Comparison of ENCODE assay signal across 1 cellular context in genomic region chr1:192550922-192551534, GRCh38.
A peak's percentile ranks its signal among the peaks of the same experiment; 100 is the strongest.
TF ChIP-seq lines count a peak whose summit lies in the region.

No MANE protein-coding gene starts in this region.

TF ChIP-seq in GM12878, 131 proteins besides CTCF, POLR2A, EP300 and RAD21 (continued from another document and continues in another):
- TF ChIP-seq ZNF592 (IDR thresholded peaks at IDR 0.05): peak; percentile 74; the same call in 1 of the 2 replicates
- no peak for TF ChIP-seq ATF3 (IDR thresholded peaks at IDR 0.05; ENCODE audit: borderline replicate concordance, extremely low read depth, low read depth, low read length)
- peak; percentile 61 for TF ChIP-seq PKNOX1 (IDR thresholded peaks at IDR 0.05)
- TF ChIP-seq IRF5 (IDR thresholded peaks at IDR 0.05; ENCODE audit: borderline replicate concordance): no peak
- peak in 1 of 2 experiments; percentile 58; a peak in 1 of 4 replicates for TF ChIP-seq ETV6 (conservative IDR thresholded peaks at IDR 0.05 in 1 of 2, IDR thresholded peaks at IDR 0.05 in 1 of 2; ENCODE audit: borderline replicate concordance in 1 of 2, low read depth in 1 of 2)
- TF ChIP-seq MTA3 (IDR thresholded peaks at IDR 0.05; ENCODE audit: borderline replicate concordance, low read length): 0 out of 2 replicates have a peak, but pooled peaks have one; percentile 12
- TF ChIP-seq NR2F1 (conservative IDR thresholded peaks at IDR 0.05): peak; percentile 95
- TF ChIP-seq CBFB (IDR thresholded peaks at IDR 0.05; ENCODE audit: low read depth): no peak; the same call in 1 of the 2 replicates
- TF ChIP-seq ZBTB40 (IDR thresholded peaks at IDR 0.05; ENCODE audit: borderline replicate concordance): no peak
- TF ChIP-seq E2F4 (IDR thresholded peaks at IDR 0.05; ENCODE audit: low read depth, low read length): no peak
- no peak for TF ChIP-seq NFYA (IDR thresholded peaks at IDR 0.05; ENCODE audit: borderline replicate concordance, low read depth, low read length)
- TF ChIP-seq SMAD1 (IDR thresholded peaks at IDR 0.05; ENCODE audit: low read depth, partially characterized antibody): peak; percentile 58
- peak; percentile 92; the same call in 1 of the 2 replicates for TF ChIP-seq ESRRA (IDR thresholded peaks at IDR 0.05; ENCODE audit: low read length)
- TF ChIP-seq ELK1 (IDR thresholded peaks at IDR 0.05; ENCODE audit: low read depth, low read length): no peak
- no peak for TF ChIP-seq HDAC6 (IDR thresholded peaks at IDR 0.05; ENCODE audit: unreplicated experiment)
- no peak for TF ChIP-seq NKRF (conservative IDR thresholded peaks at IDR 0.05)
- peak; percentile 78 for TF ChIP-seq KLF5 (IDR thresholded peaks at IDR 0.05; ENCODE audit: partially characterized antibody)
- TF ChIP-seq EGR1 (IDR thresholded peaks at IDR 0.05; ENCODE audit: borderline replicate concordance in 1 of 2, low read depth in 2 of 2, low read length in 2 of 2): no peak
- peak; percentile 83 for TF ChIP-seq MTA2 (IDR thresholded peaks at IDR 0.05; ENCODE audit: low read depth)
- TF ChIP-seq TARDBP (IDR thresholded peaks at IDR 0.05; ENCODE audit: borderline replicate concordance): no peak
- no peak for TF ChIP-seq RFX5 (IDR thresholded peaks at IDR 0.05; ENCODE audit: low read depth, low read length)
- no peak for TF ChIP-seq RCOR1 (conservative IDR thresholded peaks at IDR 0.05; ENCODE audit: low read depth, low read length)
- TF ChIP-seq ZBED1 (IDR thresholded peaks at IDR 0.05; ENCODE audit: borderline replicate concordance): no peak
- no peak for TF ChIP-seq PRDM15 (CRISPR knock-in tag; IDR thresholded peaks at IDR 0.05)
- TF ChIP-seq JUNB (IDR thresholded peaks at IDR 0.05): peak; percentile 85
- TF ChIP-seq NRF1 (conservative IDR thresholded peaks at IDR 0.05; ENCODE audit: low read depth, low read length): no peak
- TF ChIP-seq USF2 (IDR thresholded peaks at IDR 0.05; ENCODE audit: borderline replicate concordance, low read depth, low read length): no peak
- no peak for TF ChIP-seq CBX3 (IDR thresholded peaks at IDR 0.05; ENCODE audit: borderline replicate concordance, low read depth)
- peak; percentile 57; the same call in 1 of the 2 replicates for TF ChIP-seq ATF7 (IDR thresholded peaks at IDR 0.05; ENCODE audit: low read depth)
- TF ChIP-seq CHD1 (IDR thresholded peaks at IDR 0.05; ENCODE audit: low read depth, low read length): no peak
- peak; percentile 37 for TF ChIP-seq MEF2B (IDR thresholded peaks at IDR 0.05; ENCODE audit: partially characterized antibody, poor library complexity, severe bottlenecking)
- TF ChIP-seq NFIC (IDR thresholded peaks at IDR 0.05; ENCODE audit: low read depth, low read length): peak; percentile 95
- peak; percentile 5; the same call in 1 of the 2 replicates for TF ChIP-seq ZNF24 (IDR thresholded peaks at IDR 0.05)
